ENCODE assay signal across 8 cellular contexts in genomic region chr5:88829053-88829452, GRCh38. TPM values are rescaled to one million over a fixed set of nuclear protein-coding genes. Genes with fewer than 3 reads are reported as not detected.
A peak's percentile ranks its signal among the peaks of the same experiment; 100 is the strongest.
DNase-seq lines count a peak whose midpoint lies in the region; TF ChIP-seq lines count a peak whose summit lies in the region.
"Had no signal": no experiment of that assay in that cellular context is flagged by ENCODE, and none has a peak within 500 bp of the region (broad histone marks: within the 10 kb centered on the region; RNA-seq: fewer than 3 reads in every experiment).

No MANE protein-coding gene starts in this region.

- H3K9me3 ChIP-seq in cardiac muscle cell (ENCODE audit: low read depth): no peaks in the 10 kb centered on the region

- H3K36me3 ChIP-seq in H7 (replicated peaks; ENCODE audit: control insufficient read depth, insufficient read depth, low read length) (no peaks in the 10 kb centered on the region), cardiac muscle cell (no peaks in the 10 kb centered on the region)

- H3K27me3 ChIP-seq in H7 (ENCODE audit: control insufficient read depth, insufficient read depth, low read length): no peaks in the 10 kb centered on the region
- H3K27me3 ChIP-seq in cardiac muscle cell: no peaks in the 10 kb centered on the region

- H3K4me3 ChIP-seq in H7 (ENCODE audit: insufficient read depth, low read depth, low read length): no peak overlapping the region
- H3K4me3 ChIP-seq in cardiac muscle cell: no peak overlapping the region

- in situ Hi-C loops in SK-MEL-5 (cut with HindIII; ENCODE audit: low pct_unique_long_range_greater_than_20kb, low sequenced_read_pairs): no loop called here

- peaks cover 73% of the 10 kb centered on the region for H3K4me1 ChIP-seq in cardiac muscle cell (ENCODE audit: low read depth)

- TF ChIP-seq CTCF in cardiac muscle cell (IDR thresholded peaks at IDR 0.05; ENCODE audit: low read depth, low read length): peak; percentile 22

- DNase-seq in H7 (peak; percentile 3), SK-MEL-5 (ENCODE audit: low read depth, low spot score) (peak; percentile 49), cardiac muscle cell (ENCODE audit: low read depth in 1 of 2, low spot score in 1 of 2) (no peak), substantia nigra (lab: John Stamatoyannopoulos, UW) (peak in 8 of 49 donors; percentile 7 to 44 (median 18)), kidney tubule cell (ENCODE audit: low spot score) (no peak)
- no peak for DNase-seq in activated naive CD4-positive, alpha-beta T cell treated with anti-CD3 and anti-CD28 coated beads, Interleukin-2, amount 50 U/mL, for 16 hours
- no peak for DNase-seq in effector CD8-positive, alpha-beta T cell (lab: John Stamatoyannopoulos, UW)
- DNase-seq: hippocampal formation had no signal

- H3K27ac ChIP-seq in cardiac muscle cell: no peak overlapping the region
- H3K27ac ChIP-seq in substantia nigra (ENCODE audit: low read depth, low read length, poor library complexity, severe bottlenecking): peak overlapping the region; percentile 22

RNA-seq across cellular contexts. Expression of gene MEF2C, which starts 53.9 kb away (rescaled TPM):
- total RNA-seq in H7 (2014; rRNA removed; shearing (Covaris generic)): 3.4 and 5.5 TPM in 2 replicates
- total RNA-seq in SK-MEL-5 (2014; rRNA removed; shearing (Covaris generic)): 34.2 and 35.1 TPM in 2 replicates
- 18.1 and 18.3 TPM in 2 replicates for polyA plus RNA-seq in SK-MEL-5 (2015; cell fraction: cytosol; rRNA removed)
- 12.2 and 16.3 TPM in 2 replicates for polyA plus RNA-seq in SK-MEL-5 (2015; cell fraction: nucleus; rRNA removed)
- total RNA-seq in cardiac muscle cell: 95.3 and 175 TPM in 2 replicates
- polyA plus RNA-seq in cardiac muscle cell: 107 and 137 TPM in 2 replicates

Comparison
In these comparisons a context has a peak if more than half of its experiments do, and no peak if none do; other contexts are left out.
1. DNase-seq: peak in H7 (single experiment) and SK-MEL-5 (single experiment); none in cardiac muscle cell (0 of 2), kidney tubule cell (single experiment), activated naive CD4-positive, alpha-beta T cell treated with anti-CD3 and anti-CD28 coated beads, Interleukin-2, amount 50 U/mL, for 16 hours (single experiment) and effector CD8-positive, alpha-beta T cell (single experiment).